1 cellular context compared by ENCODE assay signal in the genomic region with DNA sequence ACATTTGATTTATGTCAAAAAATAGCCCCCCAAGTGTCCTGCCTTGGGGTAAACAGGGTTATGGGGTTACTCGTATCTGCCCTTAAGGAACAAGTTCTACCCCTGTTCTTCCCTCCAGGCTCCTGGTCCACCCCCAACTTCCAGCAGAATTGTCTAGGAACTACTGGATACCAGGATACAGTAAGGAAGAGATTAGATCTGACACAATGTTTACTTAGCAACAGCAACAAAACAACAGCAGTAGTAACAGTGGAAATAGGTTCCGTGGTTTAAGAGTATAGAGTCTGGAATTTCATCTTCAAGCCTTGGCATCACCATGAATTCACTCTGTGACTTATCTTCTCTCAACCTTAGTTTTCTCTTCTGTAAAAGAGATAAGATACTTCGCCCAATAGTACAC.
TF ChIP-seq lines count a peak whose summit lies in the region.

No MANE protein-coding gene starts in this region.

TF ChIP-seq in IMR-90, 13 proteins besides CTCF, POLR2A, EP300 and RAD21:
- no peak for TF ChIP-seq SMC3 (IDR thresholded peaks at IDR 0.05; ENCODE audit: low read depth, low read length)
- no peak for TF ChIP-seq MAZ (IDR thresholded peaks at IDR 0.05; ENCODE audit: borderline replicate concordance, low read depth, low read length)
- TF ChIP-seq FOS (IDR thresholded peaks at IDR 0.05; ENCODE audit: low read depth, low read length) = no peak
- no peak for TF ChIP-seq RFX5 (IDR thresholded peaks at IDR 0.05; ENCODE audit: low read depth, low read length)
- TF ChIP-seq BHLHE40 (IDR thresholded peaks at IDR 0.05; ENCODE audit: low read depth, low read length) = no peak
TF ChIP-seq in IMR-90: peak in this region for 0.
